1 cellular context compared by ENCODE assay signal in genomic region chr20:17964632-17965031, GRCh38.
TF ChIP-seq lines count a peak whose summit lies in the region.

No MANE protein-coding gene starts in this region.

TF ChIP-seq in IMR-90, 13 proteins besides CTCF, POLR2A, EP300 and RAD21:
- no peak for TF ChIP-seq SMC3 (IDR thresholded peaks at IDR 0.05; ENCODE audit: low read depth, low read length)
- no peak for TF ChIP-seq CEBPB (IDR thresholded peaks at IDR 0.05; ENCODE audit: low read depth, low read length)
- TF ChIP-seq MXI1 (IDR thresholded peaks at IDR 0.05; ENCODE audit: borderline replicate concordance, low read depth, low read length) = no peak
- no peak for TF ChIP-seq CHD1 (IDR thresholded peaks at IDR 0.05; ENCODE audit: low read depth, low read length)
- TF ChIP-seq MAFK (IDR thresholded peaks at IDR 0.05; ENCODE audit: low read depth, low read length) = peak; percentile 99
- TF ChIP-seq RCOR1 (IDR thresholded peaks at IDR 0.05; ENCODE audit: insufficient replicate concordance, low read length) = no peak
- TF ChIP-seq USF2 (IDR thresholded peaks at IDR 0.05; ENCODE audit: low read depth, low read length) = no peak
- TF ChIP-seq FOS (IDR thresholded peaks at IDR 0.05; ENCODE audit: low read depth, low read length) = no peak
- TF ChIP-seq ELK1 (IDR thresholded peaks at IDR 0.05; ENCODE audit: borderline replicate concordance, low read depth, low read length) = no peak
